Comparison of ENCODE assay signal across 9 cellular contexts in the genomic region with DNA sequence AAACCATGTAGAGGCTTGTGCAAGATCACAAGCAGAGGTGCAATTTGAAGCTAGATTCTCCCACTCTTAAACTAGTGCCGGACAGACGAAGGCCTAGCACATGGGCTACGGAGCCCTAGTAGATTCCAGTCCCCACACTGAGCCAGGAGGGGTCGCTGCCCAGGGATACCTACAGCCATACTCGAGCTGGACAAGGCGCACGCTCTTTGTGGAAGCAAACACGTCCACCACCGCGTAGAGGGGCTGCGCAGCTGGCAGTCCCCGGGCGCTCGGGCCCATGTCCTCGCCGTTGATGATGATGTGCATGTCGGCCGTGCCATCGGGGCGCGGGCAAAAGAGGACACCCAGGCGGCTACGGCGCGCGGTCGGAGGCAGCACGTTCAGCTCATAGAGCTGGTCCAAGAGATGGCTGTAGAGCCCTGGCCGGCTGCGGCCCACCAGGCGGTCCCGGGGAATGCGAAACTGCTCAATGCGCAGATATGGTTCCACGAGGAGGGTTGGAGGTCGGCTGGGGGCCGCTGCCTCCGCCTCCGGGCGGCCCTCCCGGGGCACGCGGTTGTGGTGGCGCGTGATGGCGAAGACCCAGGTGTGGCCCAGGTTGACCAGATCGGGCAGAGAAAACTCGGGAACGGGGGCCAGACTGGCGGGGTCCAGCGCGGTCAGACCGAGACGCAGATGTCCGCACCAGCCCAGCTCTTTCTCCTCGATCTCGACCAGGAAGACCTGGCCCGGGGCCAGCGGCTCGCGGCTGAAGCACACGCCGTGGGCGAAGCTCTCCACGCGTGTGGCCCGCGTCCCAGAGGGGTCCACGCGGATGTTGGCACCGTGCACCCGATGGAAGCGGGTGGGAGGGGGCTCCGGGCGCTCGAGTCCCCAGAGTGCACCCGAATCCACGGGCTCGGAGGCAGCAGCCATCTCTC. TPM values are rescaled to one million over a fixed set of nuclear protein-coding genes. Genes with fewer than 3 reads are reported as not detected.
DNase-seq lines count a peak whose midpoint lies in the region; ATAC-seq and TF ChIP-seq lines count a peak whose summit lies in the region.
"Had no signal": no experiment of that assay in that cellular context is flagged by ENCODE, and none has a peak within 500 bp of the region (broad histone marks: within the 10 kb centered on the region; RNA-seq: fewer than 3 reads in every experiment).

No MANE protein-coding gene starts in this region.

- peak; percentile 28 for TF ChIP-seq POLR2A in right lobe of liver (IDR thresholded peaks at IDR 0.05)

- peaks cover 35% of the 10 kb centered on the region for H3K4me1 Mint-ChIP-seq in CD14-positive monocyte
- H3K4me1 Mint-ChIP-seq in activated CD4-positive, alpha-beta T cell treated with anti-CD3 and anti-CD28 coated beads, Interleukin-2, amount 10 ng/mL, durations not matched to agents 24 days and 14 days, result peaks cover 19% of the 10 kb centered on the region

- no peaks in the 10 kb centered on the region for H3K27me3 ChIP-seq in right lobe of liver

- intact Hi-C loops in CD14-positive monocyte (cut with micrococcal nuclease), result loop anchor here (2.0 to 5.0 kb wide), 2 partner anchors 33 to 44 kb away; a partner anchor contains a TSS
- intact Hi-C loops in activated CD4-positive, alpha-beta T cell treated with anti-CD3 and anti-CD28 coated beads, Interleukin-2, amount 10 ng/mL, durations not matched to agents 24 days and 14 days (cut with micrococcal nuclease), result loop anchor here (2.0 kb wide), 1 partner anchor 44 kb away; a partner anchor contains a TSS
- intact Hi-C loops in right lobe of liver (cut with DNase I), result loop anchor here in 1 of 2 donors (10.0 kb wide), 1 partner anchor 54 kb away; no protein-coding TSS in a partner anchor

- peaks cover 34 to 44% of the 10 kb centered on the region in 2 donors for H3K36me3 Mint-ChIP-seq in CD14-positive monocyte
- peaks cover 5% of the 10 kb centered on the region for H3K36me3 Mint-ChIP-seq in activated CD4-positive, alpha-beta T cell treated with anti-CD3 and anti-CD28 coated beads, Interleukin-2, amount 10 ng/mL, durations not matched to agents 24 days and 14 days (ENCODE audit: low read depth)

- DNase-seq in CD14-positive monocyte (ENCODE audit: low spot score) (peak; percentile 83), NCI-H1092 treated with DMSO at 0.1 percent for 48 hours (lab: John Stamatoyannopoulos, UW) (peak; percentile 80), right lobe of liver (peak; percentile 82 to 87 (median 86)), T-helper 9 cell (no peak)
- peak; percentile 79 for DNase-seq in activated CD4-positive, alpha-beta T cell treated with anti-CD3 and anti-CD28 coated beads, Interleukin-2, amount 10 ng/mL, durations not matched to agents 24 days and 14 days
- DNase-seq in effector CD4-positive, alpha-beta T cell, result peak; percentile 27
- DNase-seq in stimulated activated CD4-positive, alpha-beta T cell treated with anti-CD3 and anti-CD28 coated beads, Interleukin-4, amount 100 ng/mL, for 24 hours, result peak; percentile 45

- peak overlapping the region; percentile 75 to 82 (median 81) for H3K27ac ChIP-seq in right lobe of liver

- H3K27me3 Mint-ChIP-seq in CD14-positive monocyte (ENCODE audit: low read depth in 3 of 3), result no peaks in the 10 kb centered on the region
- H3K27me3 Mint-ChIP-seq in activated CD4-positive, alpha-beta T cell treated with anti-CD3 and anti-CD28 coated beads, Interleukin-2, amount 10 ng/mL, durations not matched to agents 24 days and 14 days, result no peaks in the 10 kb centered on the region

- peak; percentile 23 for ATAC-seq in GM21447 (IDR thresholded peaks at IDR 0.05; ENCODE audit: unreplicated experiment)
- peak; percentile 71 to 81 (median 77) for ATAC-seq in right lobe of liver

- under 1% methylated on average over 26 of the region's 79 CpGs for WGBS in right lobe of liver (ENCODE audit: insufficient coverage, low coverage, low lambda C conversion rate, missing lambda C conversion rate)

- TF ChIP-seq CTCF in CD14-positive monocyte (IDR thresholded peaks at IDR 0.05), result peak; percentile 75
- peak; percentile 53 to 75 (median 73) for TF ChIP-seq CTCF in right lobe of liver (IDR thresholded peaks at IDR 0.05)

- H3K9me3 Mint-ChIP-seq in CD14-positive monocyte, result peaks cover 0 to 2% (median 0%) of the 10 kb centered on the region in 7 donors
- H3K9me3 Mint-ChIP-seq in activated CD4-positive, alpha-beta T cell treated with anti-CD3 and anti-CD28 coated beads, Interleukin-2, amount 10 ng/mL, durations not matched to agents 24 days and 14 days, result no peaks in the 10 kb centered on the region

- peak overlapping the region; percentile 46 to 96 (median 89) for H3K27ac Mint-ChIP-seq in CD14-positive monocyte
- peak overlapping the region; percentile 92 for H3K27ac Mint-ChIP-seq in activated CD4-positive, alpha-beta T cell treated with anti-CD3 and anti-CD28 coated beads, Interleukin-2, amount 10 ng/mL, durations not matched to agents 24 days and 14 days

- no peaks in the 10 kb centered on the region for H3K9me3 ChIP-seq in right lobe of liver

- peaks cover 0 to 21% (median 9%) of the 10 kb centered on the region in 4 donors for H3K36me3 ChIP-seq in right lobe of liver

- peak overlapping the region; percentile 91 to 93 for H3K4me3 Mint-ChIP-seq in CD14-positive monocyte
- H3K4me3 Mint-ChIP-seq in activated CD4-positive, alpha-beta T cell treated with anti-CD3 and anti-CD28 coated beads, Interleukin-2, amount 10 ng/mL, durations not matched to agents 24 days and 14 days, result peak overlapping the region; percentile 95

- peaks cover 0 to 38% (median 6%) of the 10 kb centered on the region in 4 donors for H3K4me1 ChIP-seq in right lobe of liver

- peak overlapping the region; percentile 75 to 93 (median 77) for H3K4me3 ChIP-seq in right lobe of liver

RNA-seq across cellular contexts. Expression of a gene that starts 0.7 kb away (rescaled TPM):
- polyA plus RNA-seq in CD14-positive monocyte, result under 1 TPM in 1 of 2 donors, not detected in 1; 0.14 TPM
- total RNA-seq in activated CD4-positive, alpha-beta T cell treated with anti-CD3 and anti-CD28 coated beads, Interleukin-2, amount 10 ng/mL, durations not matched to agents 24 days and 14 days, result 2.0 and 2.4 TPM in 2 replicates
- 1 to 10 TPM; 3.6 to 8.8 (median 5.4) TPM for total RNA-seq in right lobe of liver

RNA-seq across cellular contexts. Expression of a gene that starts 0.8 kb away (rescaled TPM):
- polyA plus RNA-seq in CD14-positive monocyte, result 100 to 1,000 TPM; 279 to 366 TPM
- total RNA-seq in activated CD4-positive, alpha-beta T cell treated with anti-CD3 and anti-CD28 coated beads, Interleukin-2, amount 10 ng/mL, durations not matched to agents 24 days and 14 days, result 48.7 and 50.8 TPM in 2 replicates
- total RNA-seq in right lobe of liver, result 100 to 1,000 TPM in 3 of 6 experiments, 10 to 100 TPM in 3; 54.4 to 194 (median 134) TPM

RNA-seq across cellular contexts. Expression of a gene that starts 2.9 kb away (rescaled TPM):
- polyA plus RNA-seq in CD14-positive monocyte, result not detected
- total RNA-seq in activated CD4-positive, alpha-beta T cell treated with anti-CD3 and anti-CD28 coated beads, Interleukin-2, amount 10 ng/mL, durations not matched to agents 24 days and 14 days, result 0.47 and 1.8 TPM in 2 replicates
- 1 to 10 TPM in 5 of 6 experiments, under 1 TPM in 1; 0.50 to 3.2 (median 2.0) TPM for total RNA-seq in right lobe of liver
- total RNA-seq: NCI-H460 had no signal

RNA-seq across cellular contexts. Expression of a gene that starts 9.3 kb away (rescaled TPM):
- 1 to 10 TPM; 2.5 to 2.6 TPM for polyA plus RNA-seq in CD14-positive monocyte
- total RNA-seq in activated CD4-positive, alpha-beta T cell treated with anti-CD3 and anti-CD28 coated beads, Interleukin-2, amount 10 ng/mL, durations not matched to agents 24 days and 14 days, result 9.4 and 10.4 TPM in 2 replicates
- total RNA-seq in right lobe of liver, result 1 to 10 TPM; 2.4 to 3.3 (median 3.1) TPM

RNA-seq across cellular contexts. Expression of a gene that starts 21.6 kb away (rescaled TPM):
- 1 to 10 TPM; 2.9 to 3.0 TPM for polyA plus RNA-seq in CD14-positive monocyte
- total RNA-seq in activated CD4-positive, alpha-beta T cell treated with anti-CD3 and anti-CD28 coated beads, Interleukin-2, amount 10 ng/mL, durations not matched to agents 24 days and 14 days, result 3.2 and 4.0 TPM in 2 replicates
- total RNA-seq in right lobe of liver, result 10 to 100 TPM in 5 of 6 experiments, 1 to 10 TPM in 1; 9.6 to 70.2 (median 35.6) TPM
